In the genomic region with DNA sequence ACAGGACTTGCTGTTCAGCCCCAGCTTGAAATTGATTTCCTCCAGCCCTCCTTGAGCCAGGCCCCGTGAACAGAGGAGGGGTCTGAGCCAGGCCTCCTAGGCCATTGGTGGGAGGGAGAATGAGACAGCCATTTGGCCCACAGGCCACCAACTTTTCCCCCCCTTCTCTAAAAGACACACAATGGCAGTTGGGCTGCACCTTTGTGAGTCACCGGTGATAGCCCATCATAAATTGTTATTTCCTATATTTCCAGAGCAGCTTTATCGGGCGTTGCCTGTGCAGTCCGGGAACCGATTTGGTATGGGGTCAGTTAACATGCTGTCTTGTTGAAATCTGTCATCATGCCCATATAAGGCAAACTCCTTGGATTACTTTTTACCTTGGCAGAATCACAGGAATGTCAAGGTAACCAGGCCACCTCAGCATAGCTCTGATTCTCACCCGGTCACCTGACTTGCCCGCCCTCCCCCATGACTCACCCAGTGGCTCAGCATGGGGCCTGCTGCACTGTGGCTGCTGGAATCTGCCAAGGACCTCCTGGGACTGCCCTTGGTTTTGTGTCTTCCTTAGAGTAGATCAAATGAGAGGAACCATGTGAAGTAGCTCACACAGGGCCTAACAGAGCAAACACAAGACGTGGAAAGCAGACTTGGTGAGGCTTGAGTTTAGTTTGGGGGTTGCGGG, we compare ENCODE assay signal across 1 cellular context.
A peak's percentile ranks its signal among the peaks of the same experiment; 100 is the strongest.
TF ChIP-seq lines count a peak whose summit lies in the region.

No MANE protein-coding gene starts in this region.

TF ChIP-seq in K562, 482 proteins besides CTCF, POLR2A, EP300 and RAD21 (continued from another document and continues in another):
- TF ChIP-seq, protein P1, sequence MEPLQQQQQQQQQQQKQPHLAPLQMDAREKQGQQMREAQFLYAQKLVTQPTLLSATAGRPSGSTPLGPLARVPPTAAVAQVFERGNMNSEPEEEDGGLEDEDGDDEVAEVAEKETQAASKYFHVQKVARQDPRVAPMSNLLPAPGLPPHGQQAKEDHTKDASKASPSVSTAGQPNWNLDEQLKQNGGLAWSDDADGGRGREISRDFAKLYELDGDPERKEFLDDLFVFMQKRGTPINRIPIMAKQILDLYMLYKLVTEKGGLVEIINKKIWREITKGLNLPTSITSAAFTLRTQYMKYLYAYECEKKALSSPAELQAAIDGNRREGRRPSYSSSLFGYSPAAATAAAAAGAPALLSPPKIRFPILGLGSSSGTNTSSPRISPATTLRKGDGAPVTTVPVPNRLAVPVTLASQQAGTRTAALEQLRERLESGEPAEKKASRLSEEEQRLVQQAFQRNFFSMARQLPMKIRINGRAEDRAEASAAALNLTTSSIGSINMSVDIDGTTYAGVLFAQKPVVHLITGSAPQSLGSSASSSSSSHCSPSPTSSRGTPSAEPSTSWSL (CRISPR knock-in tag; IDR thresholded peaks at IDR 0.05; ENCODE audit: borderline replicate concordance) = no peak
- TF ChIP-seq, protein P2, sequence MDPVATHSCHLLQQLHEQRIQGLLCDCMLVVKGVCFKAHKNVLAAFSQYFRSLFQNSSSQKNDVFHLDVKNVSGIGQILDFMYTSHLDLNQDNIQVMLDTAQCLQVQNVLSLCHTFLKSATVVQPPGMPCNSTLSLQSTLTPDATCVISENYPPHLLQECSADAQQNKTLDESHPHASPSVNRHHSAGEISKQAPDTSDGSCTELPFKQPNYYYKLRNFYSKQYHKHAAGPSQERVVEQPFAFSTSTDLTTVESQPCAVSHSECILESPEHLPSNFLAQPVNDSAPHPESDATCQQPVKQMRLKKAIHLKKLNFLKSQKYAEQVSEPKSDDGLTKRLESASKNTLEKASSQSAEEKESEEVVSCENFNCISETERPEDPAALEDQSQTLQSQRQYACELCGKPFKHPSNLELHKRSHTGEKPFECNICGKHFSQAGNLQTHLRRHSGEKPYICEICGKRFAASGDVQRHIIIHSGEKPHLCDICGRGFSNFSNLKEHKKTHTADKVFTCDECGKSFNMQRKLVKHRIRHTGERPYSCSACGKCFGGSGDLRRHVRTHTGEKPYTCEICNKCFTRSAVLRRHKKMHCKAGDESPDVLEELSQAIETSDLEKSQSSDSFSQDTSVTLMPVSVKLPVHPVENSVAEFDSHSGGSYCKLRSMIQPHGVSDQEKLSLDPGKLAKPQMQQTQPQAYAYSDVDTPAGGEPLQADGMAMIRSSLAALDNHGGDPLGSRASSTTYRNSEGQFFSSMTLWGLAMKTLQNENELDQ (CRISPR knock-in tag; IDR thresholded peaks at IDR 0.05; ENCODE audit: borderline replicate concordance) = no peak
- TF ChIP-seq NFIC (IDR thresholded peaks at IDR 0.05) (no peak), ZNF263 (CRISPR knock-in tag; IDR thresholded peaks at IDR 0.05; ENCODE audit: borderline replicate concordance) (peak; percentile 41; the same call in 1 of the 2 replicates), ZSCAN29 (IDR thresholded peaks at IDR 0.05) (no peak), POLR2AphosphoS5 (IDR thresholded peaks at IDR 0.05; ENCODE audit: control insufficient read depth, insufficient read depth, low read depth, low read length) (peak; percentile 25; the same call in 1 of the 2 replicates), CAMTA2 (CRISPR knock-in tag; conservative IDR thresholded peaks at IDR 0.05) (no peak), NUFIP1 (IDR thresholded peaks at IDR 0.05; ENCODE audit: partially characterized antibody) (no peak), TOE1 (IDR thresholded peaks at IDR 0.05; ENCODE audit: borderline replicate concordance) (peak; percentile 65; the same call in 1 of the 2 replicates), TOE1 (CRISPR knock-in tag; IDR thresholded peaks at IDR 0.05; ENCODE audit: borderline replicate concordance, low read depth) (no peak), ELF2 (CRISPR knock-in tag; IDR thresholded peaks at IDR 0.05) (no peak), RUNX1 (IDR thresholded peaks at IDR 0.05; ENCODE audit: low read depth) (no peak), MAZ (CRISPR knock-in tag; conservative IDR thresholded peaks at IDR 0.05 in 1 of 2, IDR thresholded peaks at IDR 0.05 in 1 of 2) (peak in 1 of 2 experiments; percentile 60; a peak in 1 of 4 replicates), CBX1 (IDR thresholded peaks at IDR 0.05; ENCODE audit: low read depth) (no peak), IFI16 (CRISPR knock-in tag; IDR thresholded peaks at IDR 0.05) (no peak), RBM14 (IDR thresholded peaks at IDR 0.05; ENCODE audit: borderline replicate concordance, insufficient read depth, low read depth, low read length) (no peak), SOX6 (IDR thresholded peaks at IDR 0.05) (peak; percentile 82), NFXL1 (CRISPR knock-in tag; IDR thresholded peaks at IDR 0.05) (no peak), HSF4 (CRISPR knock-in tag; IDR thresholded peaks at IDR 0.05; ENCODE audit: borderline replicate concordance) (no peak)
- TF ChIP-seq, protein P3, sequence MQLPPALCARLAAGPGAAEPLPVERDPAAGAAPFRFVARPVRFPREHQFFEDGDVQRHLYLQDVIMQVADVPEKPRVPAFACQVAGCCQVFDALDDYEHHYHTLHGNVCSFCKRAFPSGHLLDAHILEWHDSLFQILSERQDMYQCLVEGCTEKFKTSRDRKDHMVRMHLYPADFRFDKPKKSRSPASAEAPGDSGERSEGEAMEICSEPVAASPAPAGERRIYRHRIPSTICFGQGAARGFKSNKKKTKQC (CRISPR knock-in tag; IDR thresholded peaks at IDR 0.05) = no peak; the same call in 1 of the 2 replicates
- TF ChIP-seq, protein P4, sequence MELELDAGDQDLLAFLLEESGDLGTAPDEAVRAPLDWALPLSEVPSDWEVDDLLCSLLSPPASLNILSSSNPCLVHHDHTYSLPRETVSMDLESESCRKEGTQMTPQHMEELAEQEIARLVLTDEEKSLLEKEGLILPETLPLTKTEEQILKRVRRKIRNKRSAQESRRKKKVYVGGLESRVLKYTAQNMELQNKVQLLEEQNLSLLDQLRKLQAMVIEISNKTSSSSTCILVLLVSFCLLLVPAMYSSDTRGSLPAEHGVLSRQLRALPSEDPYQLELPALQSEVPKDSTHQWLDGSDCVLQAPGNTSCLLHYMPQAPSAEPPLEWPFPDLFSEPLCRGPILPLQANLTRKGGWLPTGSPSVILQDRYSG (tag; conservative IDR thresholded peaks at IDR 0.05; ENCODE audit: low read depth) = no peak
- TF ChIP-seq, protein P5, sequence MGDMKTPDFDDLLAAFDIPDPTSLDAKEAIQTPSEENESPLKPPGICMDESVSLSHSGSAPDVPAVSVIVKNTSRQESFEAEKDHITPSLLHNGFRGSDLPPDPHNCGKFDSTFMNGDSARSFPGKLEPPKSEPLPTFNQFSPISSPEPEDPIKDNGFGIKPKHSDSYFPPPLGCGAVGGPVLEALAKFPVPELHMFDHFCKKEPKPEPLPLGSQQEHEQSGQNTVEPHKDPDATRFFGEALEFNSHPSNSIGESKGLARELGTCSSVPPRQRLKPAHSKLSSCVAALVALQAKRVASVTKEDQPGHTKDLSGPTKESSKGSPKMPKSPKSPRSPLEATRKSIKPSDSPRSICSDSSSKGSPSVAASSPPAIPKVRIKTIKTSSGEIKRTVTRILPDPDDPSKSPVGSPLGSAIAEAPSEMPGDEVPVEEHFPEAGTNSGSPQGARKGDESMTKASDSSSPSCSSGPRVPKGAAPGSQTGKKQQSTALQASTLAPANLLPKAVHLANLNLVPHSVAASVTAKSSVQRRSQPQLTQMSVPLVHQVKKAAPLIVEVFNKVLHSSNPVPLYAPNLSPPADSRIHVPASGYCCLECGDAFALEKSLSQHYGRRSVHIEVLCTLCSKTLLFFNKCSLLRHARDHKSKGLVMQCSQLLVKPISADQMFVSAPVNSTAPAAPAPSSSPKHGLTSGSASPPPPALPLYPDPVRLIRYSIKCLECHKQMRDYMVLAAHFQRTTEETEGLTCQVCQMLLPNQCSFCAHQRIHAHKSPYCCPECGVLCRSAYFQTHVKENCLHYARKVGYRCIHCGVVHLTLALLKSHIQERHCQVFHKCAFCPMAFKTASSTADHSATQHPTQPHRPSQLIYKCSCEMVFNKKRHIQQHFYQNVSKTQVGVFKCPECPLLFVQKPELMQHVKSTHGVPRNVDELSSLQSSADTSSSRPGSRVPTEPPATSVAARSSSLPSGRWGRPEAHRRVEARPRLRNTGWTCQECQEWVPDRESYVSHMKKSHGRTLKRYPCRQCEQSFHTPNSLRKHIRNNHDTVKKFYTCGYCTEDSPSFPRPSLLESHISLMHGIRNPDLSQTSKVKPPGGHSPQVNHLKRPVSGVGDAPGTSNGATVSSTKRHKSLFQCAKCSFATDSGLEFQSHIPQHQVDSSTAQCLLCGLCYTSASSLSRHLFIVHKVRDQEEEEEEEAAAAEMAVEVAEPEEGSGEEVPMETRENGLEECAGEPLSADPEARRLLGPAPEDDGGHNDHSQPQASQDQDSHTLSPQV (IDR thresholded peaks at IDR 0.05) = peak; percentile 57
- TF ChIP-seq, protein P6, sequence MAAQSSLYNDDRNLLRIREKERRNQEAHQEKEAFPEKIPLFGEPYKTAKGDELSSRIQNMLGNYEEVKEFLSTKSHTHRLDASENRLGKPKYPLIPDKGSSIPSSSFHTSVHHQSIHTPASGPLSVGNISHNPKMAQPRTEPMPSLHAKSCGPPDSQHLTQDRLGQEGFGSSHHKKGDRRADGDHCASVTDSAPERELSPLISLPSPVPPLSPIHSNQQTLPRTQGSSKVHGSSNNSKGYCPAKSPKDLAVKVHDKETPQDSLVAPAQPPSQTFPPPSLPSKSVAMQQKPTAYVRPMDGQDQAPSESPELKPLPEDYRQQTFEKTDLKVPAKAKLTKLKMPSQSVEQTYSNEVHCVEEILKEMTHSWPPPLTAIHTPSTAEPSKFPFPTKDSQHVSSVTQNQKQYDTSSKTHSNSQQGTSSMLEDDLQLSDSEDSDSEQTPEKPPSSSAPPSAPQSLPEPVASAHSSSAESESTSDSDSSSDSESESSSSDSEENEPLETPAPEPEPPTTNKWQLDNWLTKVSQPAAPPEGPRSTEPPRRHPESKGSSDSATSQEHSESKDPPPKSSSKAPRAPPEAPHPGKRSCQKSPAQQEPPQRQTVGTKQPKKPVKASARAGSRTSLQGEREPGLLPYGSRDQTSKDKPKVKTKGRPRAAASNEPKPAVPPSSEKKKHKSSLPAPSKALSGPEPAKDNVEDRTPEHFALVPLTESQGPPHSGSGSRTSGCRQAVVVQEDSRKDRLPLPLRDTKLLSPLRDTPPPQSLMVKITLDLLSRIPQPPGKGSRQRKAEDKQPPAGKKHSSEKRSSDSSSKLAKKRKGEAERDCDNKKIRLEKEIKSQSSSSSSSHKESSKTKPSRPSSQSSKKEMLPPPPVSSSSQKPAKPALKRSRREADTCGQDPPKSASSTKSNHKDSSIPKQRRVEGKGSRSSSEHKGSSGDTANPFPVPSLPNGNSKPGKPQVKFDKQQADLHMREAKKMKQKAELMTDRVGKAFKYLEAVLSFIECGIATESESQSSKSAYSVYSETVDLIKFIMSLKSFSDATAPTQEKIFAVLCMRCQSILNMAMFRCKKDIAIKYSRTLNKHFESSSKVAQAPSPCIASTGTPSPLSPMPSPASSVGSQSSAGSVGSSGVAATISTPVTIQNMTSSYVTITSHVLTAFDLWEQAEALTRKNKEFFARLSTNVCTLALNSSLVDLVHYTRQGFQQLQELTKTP (IDR thresholded peaks at IDR 0.05; ENCODE audit: low read depth in 1 of 2, partially characterized antibody in 2 of 2) = no peak
- TF ChIP-seq, protein P7, sequence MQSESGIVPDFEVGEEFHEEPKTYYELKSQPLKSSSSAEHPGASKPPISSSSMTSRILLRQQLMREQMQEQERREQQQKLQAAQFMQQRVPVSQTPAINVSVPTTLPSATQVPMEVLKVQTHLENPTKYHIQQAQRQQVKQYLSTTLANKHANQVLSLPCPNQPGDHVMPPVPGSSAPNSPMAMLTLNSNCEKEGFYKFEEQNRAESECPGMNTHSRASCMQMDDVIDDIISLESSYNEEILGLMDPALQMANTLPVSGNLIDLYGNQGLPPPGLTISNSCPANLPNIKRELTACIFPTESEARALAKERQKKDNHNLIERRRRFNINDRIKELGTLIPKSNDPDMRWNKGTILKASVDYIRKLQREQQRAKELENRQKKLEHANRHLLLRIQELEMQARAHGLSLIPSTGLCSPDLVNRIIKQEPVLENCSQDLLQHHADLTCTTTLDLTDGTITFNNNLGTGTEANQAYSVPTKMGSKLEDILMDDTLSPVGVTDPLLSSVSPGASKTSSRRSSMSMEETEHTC (IDR thresholded peaks at IDR 0.05) = peak; percentile 72
- TF ChIP-seq, protein P8, sequence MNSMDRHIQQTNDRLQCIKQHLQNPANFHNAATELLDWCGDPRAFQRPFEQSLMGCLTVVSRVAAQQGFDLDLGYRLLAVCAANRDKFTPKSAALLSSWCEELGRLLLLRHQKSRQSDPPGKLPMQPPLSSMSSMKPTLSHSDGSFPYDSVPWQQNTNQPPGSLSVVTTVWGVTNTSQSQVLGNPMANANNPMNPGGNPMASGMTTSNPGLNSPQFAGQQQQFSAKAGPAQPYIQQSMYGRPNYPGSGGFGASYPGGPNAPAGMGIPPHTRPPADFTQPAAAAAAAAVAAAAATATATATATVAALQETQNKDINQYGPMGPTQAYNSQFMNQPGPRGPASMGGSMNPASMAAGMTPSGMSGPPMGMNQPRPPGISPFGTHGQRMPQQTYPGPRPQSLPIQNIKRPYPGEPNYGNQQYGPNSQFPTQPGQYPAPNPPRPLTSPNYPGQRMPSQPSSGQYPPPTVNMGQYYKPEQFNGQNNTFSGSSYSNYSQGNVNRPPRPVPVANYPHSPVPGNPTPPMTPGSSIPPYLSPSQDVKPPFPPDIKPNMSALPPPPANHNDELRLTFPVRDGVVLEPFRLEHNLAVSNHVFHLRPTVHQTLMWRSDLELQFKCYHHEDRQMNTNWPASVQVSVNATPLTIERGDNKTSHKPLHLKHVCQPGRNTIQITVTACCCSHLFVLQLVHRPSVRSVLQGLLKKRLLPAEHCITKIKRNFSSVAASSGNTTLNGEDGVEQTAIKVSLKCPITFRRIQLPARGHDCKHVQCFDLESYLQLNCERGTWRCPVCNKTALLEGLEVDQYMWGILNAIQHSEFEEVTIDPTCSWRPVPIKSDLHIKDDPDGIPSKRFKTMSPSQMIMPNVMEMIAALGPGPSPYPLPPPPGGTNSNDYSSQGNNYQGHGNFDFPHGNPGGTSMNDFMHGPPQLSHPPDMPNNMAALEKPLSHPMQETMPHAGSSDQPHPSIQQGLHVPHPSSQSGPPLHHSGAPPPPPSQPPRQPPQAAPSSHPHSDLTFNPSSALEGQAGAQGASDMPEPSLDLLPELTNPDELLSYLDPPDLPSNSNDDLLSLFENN (IDR thresholded peaks at IDR 0.05; ENCODE audit: low read depth in 2 of 2, low read length in 2 of 2) = 0 out of 4 replicates have a peak, but pooled peaks of 1 of the 2 experiments have one; percentile 9
- TF ChIP-seq, protein P9, sequence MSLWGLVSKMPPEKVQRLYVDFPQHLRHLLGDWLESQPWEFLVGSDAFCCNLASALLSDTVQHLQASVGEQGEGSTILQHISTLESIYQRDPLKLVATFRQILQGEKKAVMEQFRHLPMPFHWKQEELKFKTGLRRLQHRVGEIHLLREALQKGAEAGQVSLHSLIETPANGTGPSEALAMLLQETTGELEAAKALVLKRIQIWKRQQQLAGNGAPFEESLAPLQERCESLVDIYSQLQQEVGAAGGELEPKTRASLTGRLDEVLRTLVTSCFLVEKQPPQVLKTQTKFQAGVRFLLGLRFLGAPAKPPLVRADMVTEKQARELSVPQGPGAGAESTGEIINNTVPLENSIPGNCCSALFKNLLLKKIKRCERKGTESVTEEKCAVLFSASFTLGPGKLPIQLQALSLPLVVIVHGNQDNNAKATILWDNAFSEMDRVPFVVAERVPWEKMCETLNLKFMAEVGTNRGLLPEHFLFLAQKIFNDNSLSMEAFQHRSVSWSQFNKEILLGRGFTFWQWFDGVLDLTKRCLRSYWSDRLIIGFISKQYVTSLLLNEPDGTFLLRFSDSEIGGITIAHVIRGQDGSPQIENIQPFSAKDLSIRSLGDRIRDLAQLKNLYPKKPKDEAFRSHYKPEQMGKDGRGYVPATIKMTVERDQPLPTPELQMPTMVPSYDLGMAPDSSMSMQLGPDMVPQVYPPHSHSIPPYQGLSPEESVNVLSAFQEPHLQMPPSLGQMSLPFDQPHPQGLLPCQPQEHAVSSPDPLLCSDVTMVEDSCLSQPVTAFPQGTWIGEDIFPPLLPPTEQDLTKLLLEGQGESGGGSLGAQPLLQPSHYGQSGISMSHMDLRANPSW (CRISPR knock-in tag; IDR thresholded peaks at IDR 0.05) = 0 out of 2 replicates have a peak, but pooled peaks have one; percentile 27
